Comparison of ENCODE assay signal across 1 cellular context in genomic region chr6:43229803-43230239, GRCh38.
TF ChIP-seq lines count a peak whose summit lies in the region.

No MANE protein-coding gene starts in this region.

TF ChIP-seq in SK-N-SH treated with all-trans-retinoic acid at 6 μM for 48 hours, 23 proteins besides CTCF, POLR2A, EP300 and RAD21 (continued from another document):
- no peak for TF ChIP-seq TCF4 (CRISPR knock-in tag; IDR thresholded peaks at IDR 0.05; ENCODE audit: borderline replicate concordance)
TF ChIP-seq in SK-N-SH treated with all-trans-retinoic acid at 6 μM for 48 hours: peak in this region for 0.
